In the genomic region with DNA sequence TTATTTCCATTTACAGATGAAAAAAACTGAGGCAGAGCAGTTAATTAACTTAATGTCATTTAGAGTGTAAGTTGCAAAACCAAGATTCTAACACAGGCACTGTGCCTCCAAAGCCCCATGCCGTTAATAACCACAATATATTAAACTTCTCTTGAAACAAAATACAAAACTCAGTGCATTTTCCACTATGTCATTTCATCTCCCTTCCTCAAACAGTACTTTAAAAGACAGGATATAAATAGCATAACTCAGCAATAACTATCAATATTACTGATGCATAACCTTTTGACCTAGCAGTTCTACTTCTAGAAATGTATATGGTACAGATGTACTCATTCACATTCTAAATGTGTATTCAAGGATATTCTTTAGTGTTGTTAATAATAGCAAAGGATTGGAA, we compare ENCODE assay signal across 1 cellular context.
TF ChIP-seq lines count a peak whose summit lies in the region.

No MANE protein-coding gene starts in this region.

TF ChIP-seq in GM12878, 131 proteins besides CTCF, POLR2A, EP300 and RAD21 (continued from another document):
- TF ChIP-seq, protein P1, sequence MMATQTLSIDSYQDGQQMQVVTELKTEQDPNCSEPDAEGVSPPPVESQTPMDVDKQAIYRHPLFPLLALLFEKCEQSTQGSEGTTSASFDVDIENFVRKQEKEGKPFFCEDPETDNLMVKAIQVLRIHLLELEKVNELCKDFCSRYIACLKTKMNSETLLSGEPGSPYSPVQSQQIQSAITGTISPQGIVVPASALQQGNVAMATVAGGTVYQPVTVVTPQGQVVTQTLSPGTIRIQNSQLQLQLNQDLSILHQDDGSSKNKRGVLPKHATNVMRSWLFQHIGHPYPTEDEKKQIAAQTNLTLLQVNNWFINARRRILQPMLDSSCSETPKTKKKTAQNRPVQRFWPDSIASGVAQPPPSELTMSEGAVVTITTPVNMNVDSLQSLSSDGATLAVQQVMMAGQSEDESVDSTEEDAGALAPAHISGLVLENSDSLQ (IDR thresholded peaks at IDR 0.05), result no peak
- TF ChIP-seq ZSCAN29 (IDR thresholded peaks at IDR 0.05) (no peak), IKZF2 (IDR thresholded peaks at IDR 0.05) (peak in 1 of 2 experiments; percentile 20; a peak in 2 of 4 replicates), RAD51 (IDR thresholded peaks at IDR 0.05) (no peak), BRCA1 (IDR thresholded peaks at IDR 0.05; ENCODE audit: low read depth, low read length) (no peak), IKZF1 (conservative IDR thresholded peaks at IDR 0.05) (peak; percentile 26; the same call in 1 of the 2 replicates), MEF2B (IDR thresholded peaks at IDR 0.05; ENCODE audit: partially characterized antibody, poor library complexity, severe bottlenecking) (peak; percentile 74), MYB (IDR thresholded peaks at IDR 0.05; ENCODE audit: borderline replicate concordance, low read depth, low read length) (no peak), RB1 (IDR thresholded peaks at IDR 0.05; ENCODE audit: borderline replicate concordance) (no peak), ATF7 (IDR thresholded peaks at IDR 0.05; ENCODE audit: low read depth) (peak; percentile 93), CHD2 (IDR thresholded peaks at IDR 0.05; ENCODE audit: borderline replicate concordance, low read depth, low read length) (no peak), POLR2AphosphoS2 (IDR thresholded peaks at IDR 0.05; ENCODE audit: low read depth, low read length) (no peak), IRF4 (IDR thresholded peaks at IDR 0.05; ENCODE audit: low read depth, low read length) (no peak), NR2C2 (IDR thresholded peaks at IDR 0.05; ENCODE audit: borderline replicate concordance, control insufficient read depth, insufficient read length, low read depth) (no peak), WRNIP1 (IDR thresholded peaks at IDR 0.05; ENCODE audit: borderline replicate concordance, low read depth, low read length) (no peak), MEF2A (IDR thresholded peaks at IDR 0.05; ENCODE audit: insufficient read depth, low read depth, low read length) (peak; percentile 86), RFX5 (IDR thresholded peaks at IDR 0.05; ENCODE audit: low read depth, low read length) (no peak), DPF2 (IDR thresholded peaks at IDR 0.05) (peak; percentile 52; the same call in 1 of the 2 replicates), NFYA (IDR thresholded peaks at IDR 0.05; ENCODE audit: borderline replicate concordance, low read depth, low read length) (no peak), MTA2 (IDR thresholded peaks at IDR 0.05; ENCODE audit: low read depth) (peak; percentile 72), FOXM1 (IDR thresholded peaks at IDR 0.05; ENCODE audit: low read depth, low read length) (peak; percentile 70; the same call in 1 of the 2 replicates), HDAC2 (IDR thresholded peaks at IDR 0.05) (no peak), BCL11A (IDR thresholded peaks at IDR 0.05; ENCODE audit: low read depth, low read length) (no peak), NFXL1 (IDR thresholded peaks at IDR 0.05; ENCODE audit: borderline replicate concordance) (no peak), NBN (IDR thresholded peaks at IDR 0.05) (0 out of 2 replicates have a peak, but pooled peaks have one; percentile 36)
- TF ChIP-seq, protein P2, sequence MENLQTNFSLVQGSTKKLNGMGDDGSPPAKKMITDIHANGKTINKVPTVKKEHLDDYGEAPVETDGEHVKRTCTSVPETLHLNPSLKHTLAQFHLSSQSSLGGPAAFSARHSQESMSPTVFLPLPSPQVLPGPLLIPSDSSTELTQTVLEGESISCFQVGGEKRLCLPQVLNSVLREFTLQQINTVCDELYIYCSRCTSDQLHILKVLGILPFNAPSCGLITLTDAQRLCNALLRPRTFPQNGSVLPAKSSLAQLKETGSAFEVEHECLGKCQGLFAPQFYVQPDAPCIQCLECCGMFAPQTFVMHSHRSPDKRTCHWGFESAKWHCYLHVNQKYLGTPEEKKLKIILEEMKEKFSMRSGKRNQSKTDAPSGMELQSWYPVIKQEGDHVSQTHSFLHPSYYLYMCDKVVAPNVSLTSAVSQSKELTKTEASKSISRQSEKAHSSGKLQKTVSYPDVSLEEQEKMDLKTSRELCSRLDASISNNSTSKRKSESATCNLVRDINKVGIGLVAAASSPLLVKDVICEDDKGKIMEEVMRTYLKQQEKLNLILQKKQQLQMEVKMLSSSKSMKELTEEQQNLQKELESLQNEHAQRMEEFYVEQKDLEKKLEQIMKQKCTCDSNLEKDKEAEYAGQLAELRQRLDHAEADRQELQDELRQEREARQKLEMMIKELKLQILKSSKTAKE (IDR thresholded peaks at IDR 0.05; ENCODE audit: low read depth, poor library complexity, severe bottlenecking), result no peak
- TF ChIP-seq, protein P3, sequence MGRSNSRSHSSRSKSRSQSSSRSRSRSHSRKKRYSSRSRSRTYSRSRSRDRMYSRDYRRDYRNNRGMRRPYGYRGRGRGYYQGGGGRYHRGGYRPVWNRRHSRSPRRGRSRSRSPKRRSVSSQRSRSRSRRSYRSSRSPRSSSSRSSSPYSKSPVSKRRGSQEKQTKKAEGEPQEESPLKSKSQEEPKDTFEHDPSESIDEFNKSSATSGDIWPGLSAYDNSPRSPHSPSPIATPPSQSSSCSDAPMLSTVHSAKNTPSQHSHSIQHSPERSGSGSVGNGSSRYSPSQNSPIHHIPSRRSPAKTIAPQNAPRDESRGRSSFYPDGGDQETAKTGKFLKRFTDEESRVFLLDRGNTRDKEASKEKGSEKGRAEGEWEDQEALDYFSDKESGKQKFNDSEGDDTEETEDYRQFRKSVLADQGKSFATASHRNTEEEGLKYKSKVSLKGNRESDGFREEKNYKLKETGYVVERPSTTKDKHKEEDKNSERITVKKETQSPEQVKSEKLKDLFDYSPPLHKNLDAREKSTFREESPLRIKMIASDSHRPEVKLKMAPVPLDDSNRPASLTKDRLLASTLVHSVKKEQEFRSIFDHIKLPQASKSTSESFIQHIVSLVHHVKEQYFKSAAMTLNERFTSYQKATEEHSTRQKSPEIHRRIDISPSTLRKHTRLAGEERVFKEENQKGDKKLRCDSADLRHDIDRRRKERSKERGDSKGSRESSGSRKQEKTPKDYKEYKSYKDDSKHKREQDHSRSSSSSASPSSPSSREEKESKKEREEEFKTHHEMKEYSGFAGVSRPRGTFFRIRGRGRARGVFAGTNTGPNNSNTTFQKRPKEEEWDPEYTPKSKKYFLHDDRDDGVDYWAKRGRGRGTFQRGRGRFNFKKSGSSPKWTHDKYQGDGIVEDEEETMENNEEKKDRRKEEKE (IDR thresholded peaks at IDR 0.05), result no peak
- TF ChIP-seq, protein P4, sequence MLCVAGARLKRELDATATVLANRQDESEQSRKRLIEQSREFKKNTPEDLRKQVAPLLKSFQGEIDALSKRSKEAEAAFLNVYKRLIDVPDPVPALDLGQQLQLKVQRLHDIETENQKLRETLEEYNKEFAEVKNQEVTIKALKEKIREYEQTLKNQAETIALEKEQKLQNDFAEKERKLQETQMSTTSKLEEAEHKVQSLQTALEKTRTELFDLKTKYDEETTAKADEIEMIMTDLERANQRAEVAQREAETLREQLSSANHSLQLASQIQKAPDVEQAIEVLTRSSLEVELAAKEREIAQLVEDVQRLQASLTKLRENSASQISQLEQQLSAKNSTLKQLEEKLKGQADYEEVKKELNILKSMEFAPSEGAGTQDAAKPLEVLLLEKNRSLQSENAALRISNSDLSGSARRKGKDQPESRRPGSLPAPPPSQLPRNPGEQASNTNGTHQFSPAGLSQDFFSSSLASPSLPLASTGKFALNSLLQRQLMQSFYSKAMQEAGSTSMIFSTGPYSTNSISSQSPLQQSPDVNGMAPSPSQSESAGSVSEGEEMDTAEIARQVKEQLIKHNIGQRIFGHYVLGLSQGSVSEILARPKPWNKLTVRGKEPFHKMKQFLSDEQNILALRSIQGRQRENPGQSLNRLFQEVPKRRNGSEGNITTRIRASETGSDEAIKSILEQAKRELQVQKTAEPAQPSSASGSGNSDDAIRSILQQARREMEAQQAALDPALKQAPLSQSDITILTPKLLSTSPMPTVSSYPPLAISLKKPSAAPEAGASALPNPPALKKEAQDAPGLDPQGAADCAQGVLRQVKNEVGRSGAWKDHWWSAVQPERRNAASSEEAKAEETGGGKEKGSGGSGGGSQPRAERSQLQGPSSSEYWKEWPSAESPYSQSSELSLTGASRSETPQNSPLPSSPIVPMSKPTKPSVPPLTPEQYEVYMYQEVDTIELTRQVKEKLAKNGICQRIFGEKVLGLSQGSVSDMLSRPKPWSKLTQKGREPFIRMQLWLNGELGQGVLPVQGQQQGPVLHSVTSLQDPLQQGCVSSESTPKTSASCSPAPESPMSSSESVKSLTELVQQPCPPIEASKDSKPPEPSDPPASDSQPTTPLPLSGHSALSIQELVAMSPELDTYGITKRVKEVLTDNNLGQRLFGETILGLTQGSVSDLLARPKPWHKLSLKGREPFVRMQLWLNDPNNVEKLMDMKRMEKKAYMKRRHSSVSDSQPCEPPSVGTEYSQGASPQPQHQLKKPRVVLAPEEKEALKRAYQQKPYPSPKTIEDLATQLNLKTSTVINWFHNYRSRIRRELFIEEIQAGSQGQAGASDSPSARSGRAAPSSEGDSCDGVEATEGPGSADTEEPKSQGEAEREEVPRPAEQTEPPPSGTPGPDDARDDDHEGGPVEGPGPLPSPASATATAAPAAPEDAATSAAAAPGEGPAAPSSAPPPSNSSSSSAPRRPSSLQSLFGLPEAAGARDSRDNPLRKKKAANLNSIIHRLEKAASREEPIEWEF (IDR thresholded peaks at IDR 0.05; ENCODE audit: insufficient replicate concordance, low read depth, low read length), result no peak
- TF ChIP-seq, protein P5, sequence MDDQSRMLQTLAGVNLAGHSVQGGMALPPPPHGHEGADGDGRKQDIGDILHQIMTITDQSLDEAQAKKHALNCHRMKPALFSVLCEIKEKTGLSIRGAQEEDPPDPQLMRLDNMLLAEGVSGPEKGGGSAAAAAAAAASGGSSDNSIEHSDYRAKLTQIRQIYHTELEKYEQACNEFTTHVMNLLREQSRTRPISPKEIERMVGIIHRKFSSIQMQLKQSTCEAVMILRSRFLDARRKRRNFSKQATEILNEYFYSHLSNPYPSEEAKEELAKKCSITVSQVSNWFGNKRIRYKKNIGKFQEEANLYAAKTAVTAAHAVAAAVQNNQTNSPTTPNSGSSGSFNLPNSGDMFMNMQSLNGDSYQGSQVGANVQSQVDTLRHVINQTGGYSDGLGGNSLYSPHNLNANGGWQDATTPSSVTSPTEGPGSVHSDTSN (IDR thresholded peaks at IDR 0.05; ENCODE audit: insufficient replicate concordance, low read depth, low read length), result no peak
- TF ChIP-seq, protein P6, sequence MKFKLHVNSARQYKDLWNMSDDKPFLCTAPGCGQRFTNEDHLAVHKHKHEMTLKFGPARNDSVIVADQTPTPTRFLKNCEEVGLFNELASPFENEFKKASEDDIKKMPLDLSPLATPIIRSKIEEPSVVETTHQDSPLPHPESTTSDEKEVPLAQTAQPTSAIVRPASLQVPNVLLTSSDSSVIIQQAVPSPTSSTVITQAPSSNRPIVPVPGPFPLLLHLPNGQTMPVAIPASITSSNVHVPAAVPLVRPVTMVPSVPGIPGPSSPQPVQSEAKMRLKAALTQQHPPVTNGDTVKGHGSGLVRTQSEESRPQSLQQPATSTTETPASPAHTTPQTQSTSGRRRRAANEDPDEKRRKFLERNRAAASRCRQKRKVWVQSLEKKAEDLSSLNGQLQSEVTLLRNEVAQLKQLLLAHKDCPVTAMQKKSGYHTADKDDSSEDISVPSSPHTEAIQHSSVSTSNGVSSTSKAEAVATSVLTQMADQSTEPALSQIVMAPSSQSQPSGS (IDR thresholded peaks at IDR 0.05; ENCODE audit: low read length), result peak; percentile 56
